8 cellular contexts compared by ENCODE assay signal in the genomic region with DNA sequence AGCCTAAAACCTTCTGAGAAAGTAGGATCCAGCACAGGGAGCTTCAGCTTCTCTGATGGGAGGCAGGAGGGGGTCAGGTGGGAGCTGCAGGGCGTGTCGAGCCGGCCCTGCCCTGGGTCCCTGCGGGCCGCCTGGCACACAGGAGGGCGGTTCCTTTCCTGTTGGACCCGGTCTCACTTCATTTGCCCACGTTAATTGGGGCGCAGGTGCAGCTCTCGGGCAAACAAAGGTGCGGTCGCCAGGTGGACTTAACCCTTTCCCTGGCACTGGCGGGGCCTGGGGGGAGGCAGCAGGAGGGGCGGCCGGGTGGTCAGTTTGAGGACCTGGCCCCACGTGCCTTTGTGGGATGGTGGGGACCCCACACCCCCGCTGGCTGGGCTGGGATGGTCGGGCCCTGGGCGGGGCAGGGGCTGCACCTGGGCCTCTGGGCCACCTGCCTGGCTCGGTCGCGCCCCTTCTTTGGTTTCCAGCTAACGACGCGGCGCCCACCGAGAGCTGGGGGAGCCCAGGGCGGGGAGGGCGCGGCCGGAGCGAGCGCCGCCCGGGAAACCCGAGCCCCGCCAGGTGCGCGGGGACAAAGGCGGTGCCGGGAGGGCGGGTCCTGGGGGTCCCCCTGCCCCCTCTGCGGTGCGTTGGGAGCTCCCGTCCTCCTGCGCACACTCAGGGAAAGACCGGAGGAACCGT. TPM values are rescaled to one million over a fixed set of nuclear protein-coding genes. Genes with fewer than 3 reads are reported as not detected.
A peak's percentile ranks its signal among the peaks of the same experiment; 100 is the strongest.
DNase-seq lines count a peak whose midpoint lies in the region; TF ChIP-seq lines count a peak whose summit lies in the region.

No MANE protein-coding gene starts in this region.

- H3K4me3 Mint-ChIP-seq in activated CD4-positive, alpha-beta memory T cell treated with anti-CD3 and anti-CD28 coated beads for 36 hours: no peak overlapping the region

- intact Hi-C loops in activated CD4-positive, alpha-beta memory T cell treated with anti-CD3 and anti-CD28 coated beads for 36 hours (cut with micrococcal nuclease): loop anchor here (1.0 to 2.0 kb wide), 2 partner anchors 20 to 70 kb away; partner anchors contain the start of genes C1orf159 and TNFRSF18

- H3K4me1 Mint-ChIP-seq in activated CD4-positive, alpha-beta memory T cell treated with anti-CD3 and anti-CD28 coated beads for 36 hours (ENCODE audit: low read depth): peaks cover 7% of the 10 kb centered on the region

- H3K27me3 ChIP-seq in GM06990 (replicated peaks; ENCODE audit: control insufficient read depth, insufficient read depth, low read length) (no peaks in the 10 kb centered on the region), HUES48 (ENCODE audit: control insufficient read depth, insufficient read depth, low read length) (peaks cover 4% of the 10 kb centered on the region; the same call in 1 of the 2 replicates), mucosa of stomach (ENCODE audit: control insufficient read depth, insufficient read depth, low read length) (no peaks in the 10 kb centered on the region)

- no peaks in the 10 kb centered on the region; the same call in 1 of the 2 replicates for H3K4me1 ChIP-seq in HUES48 (ENCODE audit: control insufficient read depth, insufficient read depth, low read length)
- H3K4me1 ChIP-seq in mucosa of stomach (ENCODE audit: control insufficient read depth, insufficient read depth, low read length): peaks cover 63% of the 10 kb centered on the region

- no peaks in the 10 kb centered on the region for H3K27me3 Mint-ChIP-seq in activated CD4-positive, alpha-beta memory T cell treated with anti-CD3 and anti-CD28 coated beads for 36 hours

- no peak overlapping the region; the same call in 1 of the 2 replicates for H3K4me3 ChIP-seq in GM06990 (replicated peaks; ENCODE audit: low read depth, low read length)
- H3K4me3 ChIP-seq in HUES48 (ENCODE audit: low read depth, low read length): peak overlapping the region; percentile 32; the same call in 1 of the 2 replicates
- peak overlapping the region; percentile 25 for H3K4me3 ChIP-seq in mucosa of stomach (ENCODE audit: low read length)

- CTCF ChIA-PET in activated CD4-positive, alpha-beta memory T cell treated with anti-CD3 and anti-CD28 coated beads for 36 hours (lab: Charles Lee): interaction anchor here (0.9 to 1.2 kb wide), 2 partner anchors 14 to 105 kb away, joined by 3 to 4 read pairs; no protein-coding TSS in a partner anchor

- H3K36me3 Mint-ChIP-seq in activated CD4-positive, alpha-beta memory T cell treated with anti-CD3 and anti-CD28 coated beads for 36 hours: no peaks in the 10 kb centered on the region

- no peak for TF ChIP-seq CTCF in GM06990 (IDR thresholded peaks at IDR 0.05; ENCODE audit: insufficient read depth, low read length, poor library complexity, severe bottlenecking)

- H3K27ac Mint-ChIP-seq in activated CD4-positive, alpha-beta memory T cell treated with anti-CD3 and anti-CD28 coated beads for 36 hours: no peak overlapping the region

- DNase-seq in GM06990 (ENCODE audit: extremely low read depth, insufficient read length) (peak; percentile 50), RPMI8226 (peak; percentile 92), GOT3 (lab: John Stamatoyannopoulos, UW) (no peak), NCI-H1694 treated with DMSO at 0.1 percent for 48 hours (lab: John Stamatoyannopoulos, UW) (no peak), NCI-H446 (lab: John Stamatoyannopoulos, UW) (no peak)
- DNase-seq in activated CD4-positive, alpha-beta memory T cell treated with anti-CD3 and anti-CD28 coated beads for 36 hours: no peak

- no peak overlapping the region for H3K27ac ChIP-seq in HUES48 (ENCODE audit: low read depth, low read length)

- H3K9ac ChIP-seq in HUES48 (ENCODE audit: low read depth, low read length) (no peak overlapping the region), mucosa of stomach (ENCODE audit: low read length) (peak overlapping the region; percentile 64)

- no peaks in the 10 kb centered on the region for H3K9me3 Mint-ChIP-seq in activated CD4-positive, alpha-beta memory T cell treated with anti-CD3 and anti-CD28 coated beads for 36 hours

- POLR2A ChIA-PET in activated CD4-positive, alpha-beta memory T cell treated with anti-CD3 and anti-CD28 coated beads for 36 hours (lab: Charles Lee): no interaction called here

- H3K36me3 ChIP-seq in GM06990 (ENCODE audit: control insufficient read depth, insufficient read depth, low read length): no peaks in the 10 kb centered on the region
- no peaks in the 10 kb centered on the region for H3K36me3 ChIP-seq in HUES48 (ENCODE audit: control insufficient read depth, insufficient read depth, low read length)
- H3K36me3 ChIP-seq in mucosa of stomach (ENCODE audit: control insufficient read depth, insufficient read depth, low read length): no peaks in the 10 kb centered on the region

- H3K9me3 ChIP-seq in HUES48 (ENCODE audit: control insufficient read depth, insufficient read depth, low read length): no peaks in the 10 kb centered on the region
- no peaks in the 10 kb centered on the region for H3K9me3 ChIP-seq in mucosa of stomach (ENCODE audit: control insufficient read depth, low read length)

RNA-seq across cellular contexts. Expression of gene C1orf159, which starts 20.8 kb away (rescaled TPM):
- 10 to 100 TPM; 19.5 to 20.5 TPM for total RNA-seq in activated CD4-positive, alpha-beta memory T cell treated with anti-CD3 and anti-CD28 coated beads for 36 hours

RNA-seq across cellular contexts. Expression of gene TTLL10, which starts 37.0 kb away (rescaled TPM):
- not detected for total RNA-seq in activated CD4-positive, alpha-beta memory T cell treated with anti-CD3 and anti-CD28 coated beads for 36 hours

Comparison
In these comparisons a context has a peak if more than half of its experiments do, and no peak if none do; other contexts are left out.
1. DNase-seq: peak in GM06990 (single experiment) and RPMI8226 (single experiment); none in activated CD4-positive, alpha-beta memory T cell treated with anti-CD3 and anti-CD28 coated beads for 36 hours (single experiment), GOT3 (single experiment), NCI-H1694 treated with DMSO at 0.1 percent for 48 hours (single experiment) and NCI-H446 (0 of 2).